1 cellular context compared by ENCODE assay signal in genomic region chr7:117830422-117830954, GRCh38.
TF ChIP-seq lines count a peak whose summit lies in the region.

No MANE protein-coding gene starts in this region.

TF ChIP-seq in HepG2, 621 proteins besides CTCF, POLR2A, EP300 and RAD21:
- TF ChIP-seq U2AF1 (optimal IDR thresholded peaks at IDR 0.05; ENCODE audit: low read depth, low read length) (no peak), ZNF232 (CRISPR knock-in tag; IDR thresholded peaks at IDR 0.05; ENCODE audit: borderline replicate concordance) (no peak), PHF5A (CRISPR knock-in tag; IDR thresholded peaks at IDR 0.05; ENCODE audit: low read depth, unreplicated experiment) (no peak), ZNF629 (CRISPR knock-in tag; conservative IDR thresholded peaks at IDR 0.05) (no peak)
